Comparison of ENCODE assay signal across 31 cellular contexts in the genomic region with DNA sequence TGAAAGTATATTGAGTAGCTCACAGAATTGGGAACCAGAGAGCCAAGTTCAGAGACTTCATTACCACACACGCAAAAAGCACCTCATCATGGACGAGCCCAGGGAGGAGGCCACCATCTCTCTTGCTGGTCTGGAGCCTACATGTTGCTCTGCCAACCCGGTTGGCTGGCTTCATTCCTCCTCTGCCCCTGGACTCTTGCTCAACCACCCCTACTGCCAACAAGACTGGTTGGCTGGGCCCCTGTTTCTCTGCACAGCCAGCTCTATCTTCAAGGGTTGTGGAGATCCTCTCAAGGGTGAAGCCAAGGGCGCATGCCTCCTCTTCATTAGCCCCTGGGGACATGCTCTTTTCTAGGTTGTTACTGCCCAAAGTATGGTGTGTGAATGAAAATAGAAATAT.
"Had no signal": no experiment of that assay in that cellular context is flagged by ENCODE, and none has a peak within 500 bp of the region (broad histone marks: within the 10 kb centered on the region; RNA-seq: fewer than 3 reads in every experiment).

No MANE protein-coding gene starts in this region.

- H3K4me3 Mint-ChIP-seq: naive thymus-derived CD4-positive, alpha-beta T cell; natural killer cell treated with Interleukin-12 subunit alpha and Interleukin-12 subunit beta and Interleukin-15 and Interleukin-18, amount 100 ng/mL, for 72 hours; neural crest cell; stimulated activated effector memory CD8-positive, alpha-beta T cell treated with anti-CD3 and anti-CD28 coated beads, Interleukin-12 subunit alpha, Interleukin-12 subunit beta, amount 100 ng/mL, for 72 hours; stimulated activated naive CD8-positive, alpha-beta T cell treated with anti-CD3 and anti-CD28 coated beads, Interleukin-15, Interleukin-2, amounts not matched to agents 100 ng/mL and 50 ng/mL, for 24 hours had no signal

- H3K4me1 Mint-ChIP-seq: neural crest cell; stimulated activated effector memory CD8-positive, alpha-beta T cell treated with anti-CD3 and anti-CD28 coated beads, Interleukin-12 subunit alpha, Interleukin-12 subunit beta, amount 100 ng/mL, for 72 hours had no signal

- H3K4me3 ChIP-seq: heart right ventricle, hepatocyte, left lung, lower lobe of right lung, mucosa of descending colon, right atrium auricular region, skin epidermis, suprapubic skin, thoracic aorta, tibial artery, upper lobe of right lung had no signal

- H3K9me3 Mint-ChIP-seq: natural killer cell treated with Interleukin-12 subunit alpha and Interleukin-12 subunit beta and Interleukin-15 and Interleukin-18, amount 100 ng/mL, for 72 hours; stimulated activated effector memory CD8-positive, alpha-beta T cell treated with anti-CD3 and anti-CD28 coated beads, Interleukin-12 subunit alpha, Interleukin-12 subunit beta, amount 100 ng/mL, for 72 hours; stimulated activated naive CD8-positive, alpha-beta T cell treated with anti-CD3 and anti-CD28 coated beads, Interleukin-15, Interleukin-2, amounts not matched to agents 100 ng/mL and 50 ng/mL, for 24 hours had no signal

- H3K27ac ChIP-seq: hepatocyte, left lung, lower lobe of right lung, neutrophil, parathyroid adenoma, right atrium auricular region, skin epidermis, suprapubic skin, upper lobe of right lung had no signal

- H3K36me3 ChIP-seq: heart right ventricle, left lung, lower lobe of right lung, neutrophil, right atrium auricular region, suprapubic skin, thoracic aorta, tibial artery, upper lobe of right lung had no signal

- H3K4me1 ChIP-seq: left lung, lower lobe of right lung, right atrium auricular region, upper lobe of right lung had no signal

- H3K27me3 ChIP-seq: heart right ventricle, hepatocyte, left lung, right atrium auricular region, suprapubic skin, tibial artery, upper lobe of right lung had no signal

- H3K36me3 Mint-ChIP-seq: naive thymus-derived CD4-positive, alpha-beta T cell; natural killer cell treated with Interleukin-12 subunit alpha and Interleukin-12 subunit beta and Interleukin-15 and Interleukin-18, amount 100 ng/mL, for 72 hours; stimulated activated effector memory CD8-positive, alpha-beta T cell treated with anti-CD3 and anti-CD28 coated beads, Interleukin-12 subunit alpha, Interleukin-12 subunit beta, amount 100 ng/mL, for 72 hours had no signal

- ATAC-seq: left lung; lower lobe of right lung; mucosa of descending colon; naive thymus-derived CD4-positive, alpha-beta T cell; natural killer cell treated with Interleukin-12 subunit alpha and Interleukin-12 subunit beta and Interleukin-15 and Interleukin-18, amount 100 ng/mL, for 72 hours; sciatic nerve; stimulated activated effector memory CD8-positive, alpha-beta T cell treated with anti-CD3 and anti-CD28 coated beads, Interleukin-12 subunit alpha, Interleukin-12 subunit beta, amount 100 ng/mL, for 72 hours; upper lobe of right lung had no signal

- H3K27ac Mint-ChIP-seq: naive thymus-derived CD4-positive, alpha-beta T cell; natural killer cell treated with Interleukin-12 subunit alpha and Interleukin-12 subunit beta and Interleukin-15 and Interleukin-18, amount 100 ng/mL, for 72 hours; stimulated activated effector memory CD8-positive, alpha-beta T cell treated with anti-CD3 and anti-CD28 coated beads, Interleukin-12 subunit alpha, Interleukin-12 subunit beta, amount 100 ng/mL, for 72 hours; stimulated activated naive CD8-positive, alpha-beta T cell treated with anti-CD3 and anti-CD28 coated beads, Interleukin-15, Interleukin-2, amounts not matched to agents 100 ng/mL and 50 ng/mL, for 24 hours had no signal

- H3K9me3 ChIP-seq: heart right ventricle, left lung, lower lobe of right lung, mucosa of descending colon, neutrophil, right atrium auricular region, suprapubic skin, thoracic aorta, tibial artery, upper lobe of right lung had no signal

- DNase-seq: heart right ventricle; kidney glomerular epithelial cell; left cardiac atrium; left lung; lower lobe of right lung; mammary epithelial cell; mesendoderm; midbrain; mucosa of descending colon; naive thymus-derived CD4-positive, alpha-beta T cell; occipital lobe; stimulated activated CD4-positive, alpha-beta T cell treated with anti-CD3 and anti-CD28 coated beads, Interleukin-12 subunit alpha, Interleukin-12 subunit beta, amount 100 ng/mL, for 4 hours; stimulated activated CD4-positive, alpha-beta T cell treated with anti-CD3 and anti-CD28 coated beads, Interleukin-15, amount 100 ng/mL, for 24 hours; stimulated activated CD4-positive, alpha-beta T cell treated with anti-CD3 and anti-CD28 coated beads, Interleukin-2, amount 100 ng/mL, for 24 hours; stimulated activated CD4-positive, alpha-beta T cell treated with anti-CD3 and anti-CD28 coated beads, Interleukin-4, amount 100 ng/mL, for 24 hours; stimulated activated naive CD4-positive, alpha-beta T cell; tibial artery; trophoblast cell; upper lobe of right lung had no signal
